In genomic region chr1:205927676-205928075, GRCh38 we compare ENCODE assay signal across 28 cellular contexts. TPM values are rescaled to one million over a fixed set of nuclear protein-coding genes. Genes with fewer than 3 reads are reported as not detected.
"Had no signal": no experiment of that assay in that cellular context is flagged by ENCODE, and none has a peak within 500 bp of the region (broad histone marks: within the 10 kb centered on the region; RNA-seq: fewer than 3 reads in every experiment).

No MANE protein-coding gene starts in this region.

- H3K36me3 ChIP-seq: breast epithelium, gastrocnemius medialis, stomach, suprapubic skin, transverse colon had no signal

- DNase-seq: activated CD4-positive, alpha-beta T cell treated with anti-CD3 and anti-CD28 coated beads for 4 hours; activated CD4-positive, alpha-beta T cell treated with anti-CD3 and anti-CD28 coated beads, Interleukin-2, amount 50 U/mL, for 4 hours; activated gamma-delta T cell; activated naive CD4-positive, alpha-beta T cell treated with anti-CD3 and anti-CD28 coated beads, Interleukin-2, amount 50 U/mL, for 16 hours; activated naive CD8-positive, alpha-beta T cell treated with anti-CD3 and anti-CD28 coated beads, Interleukin-2, amount 50 U/mL, for 24 hours; activated T-cell treated with anti-CD3 and anti-CD28 coated beads for 4 hours; effector memory CD8-positive, alpha-beta T cell; erythroblast; gastrocnemius medialis; glutamatergic neuron; immature natural killer cell; kidney; SK-N-SH; stimulated activated CD4-positive, alpha-beta T cell treated with anti-CD3 and anti-CD28 coated beads, Interleukin-15, amount 100 ng/mL, for 24 hours; stimulated activated CD4-positive, alpha-beta T cell treated with anti-CD3 and anti-CD28 coated beads, Interleukin-2, amount 100 ng/mL, for 24 hours; stimulated activated naive B cell treated with anti-CD40 and anti-IgM and Interleukin-4, amounts not matched to agents 10 μg/mL and 1 μg/mL and 100 μg/mL, for 72 hours; stomach; SW 1271; T-helper 9 cell; transverse colon had no signal

- H3K27ac ChIP-seq: breast epithelium, coronary artery, gastrocnemius medialis, stomach, suprapubic skin, transverse colon, VCaP had no signal

- H3K4me1 ChIP-seq: breast epithelium, suprapubic skin, transverse colon had no signal

- H3K9me3 ChIP-seq: breast epithelium, gastrocnemius medialis, SK-N-SH, stomach, suprapubic skin, transverse colon had no signal

- H3K27me3 ChIP-seq: breast epithelium, gastrocnemius medialis, transverse colon had no signal

- ATAC-seq: activated naive CD8-positive, alpha-beta T cell treated with anti-CD3 and anti-CD28 coated beads, Interleukin-2, amount 50 U/mL, for 24 hours; effector memory CD8-positive, alpha-beta T cell; gastrocnemius medialis; stimulated activated naive B cell treated with anti-CD40 and anti-IgM and Interleukin-4, amounts not matched to agents 10 μg/mL and 1 μg/mL and 100 μg/mL, for 72 hours had no signal

- H3K4me3 ChIP-seq: breast epithelium, coronary artery, gastrocnemius medialis, smooth muscle cell, stomach, suprapubic skin, transverse colon had no signal

RNA-seq across cellular contexts. Expression of gene SLC26A9, which starts 15.6 kb away (rescaled TPM):
- total RNA-seq: breast epithelium; mononuclear cell; natural killer cell treated with Interleukin-12 subunit alpha and Interleukin-12 subunit beta and Interleukin-15 and Interleukin-18, amount 100 ng/mL, for 72 hours; osteocyte; smooth muscle cell; transverse colon had no signal
- polyA plus RNA-seq: immature natural killer cell, SK-N-SH, smooth muscle cell had no signal
